In the genomic region with DNA sequence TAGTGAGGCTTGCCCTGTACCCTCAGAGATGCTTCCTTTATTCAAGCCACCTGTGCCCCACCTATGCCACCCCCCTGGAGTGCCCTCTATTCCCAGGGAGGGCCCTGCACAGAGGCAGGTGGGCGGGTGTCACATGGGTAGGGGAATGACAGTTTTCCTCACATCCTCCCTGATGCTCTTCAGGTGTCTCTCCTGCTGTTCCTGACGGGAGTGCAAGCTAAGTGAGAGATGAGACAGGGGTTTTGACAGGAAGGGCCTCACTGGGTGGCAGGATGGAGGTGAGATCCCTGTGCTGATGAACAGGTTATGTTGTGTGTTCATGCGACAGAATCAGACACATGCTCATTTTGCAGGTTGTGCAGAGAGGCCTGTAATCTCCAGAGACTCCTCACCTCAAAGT, we compare ENCODE assay signal across 28 cellular contexts.
"Had no signal": no experiment of that assay in that cellular context is flagged by ENCODE, and none has a peak within 500 bp of the region (broad histone marks: within the 10 kb centered on the region; RNA-seq: fewer than 3 reads in every experiment).

No MANE protein-coding gene starts in this region.

- DNase-seq: activated B cell treated with CpG ODN at 0.5 μM for 24 hours; activated CD4-positive, alpha-beta T cell treated with anti-CD3 and anti-CD28 coated beads for 48 hours; activated CD4-positive, alpha-beta T cell treated with anti-CD3 and anti-CD28 coated beads, Interleukin-2, amount 50 U/mL, for 1 hour; activated CD4-positive, alpha-beta T cell treated with anti-CD3 and anti-CD28 coated beads, Interleukin-2, amount 50 U/mL, for 48 hours; activated CD8-positive, alpha-beta memory T cell treated with anti-CD3 and anti-CD28 coated beads for 24 hours; activated CD8-positive, alpha-beta T cell treated with anti-CD3 and anti-CD28 coated beads for 36 hours; activated effector memory CD4-positive, alpha-beta T cell treated with anti-CD3 and anti-CD28 coated beads, Interleukin-2, amount 50 U/mL, for 16 hours; activated naive CD4-positive, alpha-beta T cell treated with anti-CD3 and anti-CD28 coated beads for 36 hours; activated naive CD8-positive, alpha-beta T cell treated with anti-CD3 and anti-CD28 coated beads for 36 hours; activated naive CD8-positive, alpha-beta T cell treated with anti-CD3 and anti-CD28 coated beads, Interleukin-2, amount 50 U/mL, for 24 hours; activated T-cell treated with anti-CD3 and anti-CD28 coated beads, Interleukin-2, amount 50 U/mL, for 4 hours; adrenal gland; amygdala; aorta; body of pancreas; cortex of kidney; dermis blood vessel endothelial cell; effector CD4-positive, alpha-beta T cell; effector memory CD8-positive, alpha-beta T cell; erythroblast; esophagus squamous epithelium; foreskin melanocyte; T-helper 1 cell; T-helper 17 cell; T1000; WERI-Rb-1 had no signal

- H3K27ac ChIP-seq: adrenal gland, body of pancreas, esophagus squamous epithelium, WERI-Rb-1 had no signal

- H3K4me1 ChIP-seq: adrenal gland, body of pancreas, esophagus squamous epithelium had no signal

- H3K9me3 ChIP-seq: adrenal gland, body of pancreas, esophagus squamous epithelium had no signal

- H3K27me3 ChIP-seq: body of pancreas had no signal

- H3K36me3 ChIP-seq: adrenal gland, esophagus squamous epithelium, WERI-Rb-1 had no signal

- H3K4me3 ChIP-seq: adrenal gland, body of pancreas, esophagus squamous epithelium had no signal

- ATAC-seq: activated CD4-positive, CD25-positive, alpha-beta regulatory T cell treated with anti-CD3 and anti-CD28 coated beads, Interleukin-2, amount 50 U/mL, for 24 hours; activated CD8-positive, alpha-beta T cell treated with anti-CD3 and anti-CD28 coated beads for 36 hours; activated naive CD8-positive, alpha-beta T cell treated with anti-CD3 and anti-CD28 coated beads, Interleukin-2, amount 50 U/mL, for 24 hours; activated T-cell treated with anti-CD3 and anti-CD28 coated beads, Interleukin-2, amount 50 U/mL, for 4 hours; activated T-helper 17 cell treated with anti-CD3 and anti-CD28 coated beads, Interleukin-2, amount 50 U/mL, for 72 hours; body of pancreas; effector memory CD8-positive, alpha-beta T cell; T-helper 17 cell had no signal
